Comparison of ENCODE assay signal across 8 cellular contexts in the genomic region with DNA sequence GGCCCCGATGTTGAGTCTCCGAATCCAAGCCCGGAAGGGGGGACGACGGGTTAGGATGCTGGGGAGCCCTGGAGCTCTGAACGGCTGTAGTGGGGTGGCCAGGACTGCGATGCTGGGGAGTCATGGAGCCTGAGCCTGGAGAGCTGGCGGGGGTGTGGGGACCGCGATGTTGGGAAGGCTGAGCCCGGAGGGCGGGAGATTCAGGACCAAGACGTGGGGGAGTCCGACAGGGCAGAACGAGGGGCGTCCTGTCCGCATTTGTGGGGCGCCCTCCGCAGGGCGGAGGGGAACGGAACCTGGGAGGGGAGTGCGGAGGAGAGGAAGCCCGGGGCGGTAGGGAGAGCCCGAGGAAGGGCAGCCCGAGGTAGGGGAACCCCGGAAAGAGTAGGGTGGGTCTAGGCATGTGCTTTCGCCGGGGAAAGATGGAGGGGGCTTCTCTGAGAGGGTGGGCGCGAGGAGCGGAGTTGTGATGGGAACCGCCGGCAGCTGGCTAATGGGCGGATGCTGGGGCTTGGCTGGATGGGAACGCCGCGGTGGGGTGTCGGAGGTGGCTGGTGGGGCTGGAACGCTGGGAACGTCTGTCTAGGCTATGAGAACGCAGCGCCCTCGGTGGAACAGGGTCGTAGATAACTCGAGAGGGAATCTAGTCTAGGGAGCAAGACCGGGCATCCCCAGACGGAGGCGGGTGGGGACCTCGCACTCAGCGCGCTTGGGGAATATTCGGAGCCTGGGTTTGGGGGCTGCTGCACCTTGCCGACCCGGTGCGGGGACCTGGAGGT. TPM values are rescaled to one million over a fixed set of nuclear protein-coding genes. Genes with fewer than 3 reads are reported as not detected.
DNase-seq lines count a peak whose midpoint lies in the region; ATAC-seq and TF ChIP-seq lines count a peak whose summit lies in the region.

No MANE protein-coding gene starts in this region.

- H3K36me3 ChIP-seq in GM06990 (ENCODE audit: control insufficient read depth, insufficient read depth, low read length) (peaks cover 1% of the 10 kb centered on the region), IMR-90 (ENCODE audit: control insufficient read depth, insufficient read depth, low read length) (no peaks in the 10 kb centered on the region), mesenchymal stem cell (ENCODE audit: control insufficient read depth in 1 of 2, insufficient read depth in 2 of 2, low read depth in 1 of 2, low read length in 2 of 2) (no peaks in the 10 kb centered on the region)

- WGBS in IMR-90 (ENCODE audit: extremely low coverage in 2 of 2, insufficient read length in 1 of 2), 2 experiments: 3% methylated on average over 25 of the region's 56 CpGs; no CpG with 5 or more reads in 1 of the 2 experiments
- 1% methylated on average over 56 of the region's 56 CpGs for WGBS in mesenchymal stem cell

- H3K9me3 ChIP-seq in IMR-90 (ENCODE audit: control insufficient read depth, insufficient read depth, low read length) (no peaks in the 10 kb centered on the region), mesenchymal stem cell (ENCODE audit: control insufficient read depth, low read length) (no peaks in the 10 kb centered on the region)

- DNase-seq in GM06990 (ENCODE audit: extremely low read depth, insufficient read length) (peak; percentile 74), IMR-90 (no peak), dorsolateral prefrontal cortex (peak; percentile 25 to 72 (median 45)), mesenchymal stem cell (peak; percentile 38), T1000 (lab: John Stamatoyannopoulos, UW) (no peak)
- DNase-seq in stimulated activated CD8-positive, alpha-beta memory T cell treated with anti-CD3 and anti-CD28 coated beads, Interleukin-15, amount 100 ng/mL, for 48 hours (ENCODE audit: low read depth in 2 of 2): peak; percentile 19 to 26

- peaks cover 0 to 15% of the 10 kb centered on the region in 2 experiments; a peak in 2 of 4 replicates for H3K79me1 ChIP-seq in IMR-90 (ENCODE audit: low read depth in 1 of 2, low read length in 2 of 2)
- peaks cover 19% of the 10 kb centered on the region for H3K79me1 ChIP-seq in mesenchymal stem cell (replicated peaks; ENCODE audit: low read length, poor library complexity, severe bottlenecking)

- H3K4ac ChIP-seq in IMR-90 (ENCODE audit: low read depth, low read length) (no peak overlapping the region; the same call in 1 of the 2 replicates), mesenchymal stem cell (ENCODE audit: low read depth in 1 of 2, low read length in 2 of 2) (peak overlapping the region in 1 of 2 experiments; percentile 7)

- H4K5ac ChIP-seq in IMR-90 (ENCODE audit: low read depth, low read length): no peak overlapping the region

- H2AK5ac ChIP-seq in IMR-90 (ENCODE audit: low read depth, low read length) (no peak overlapping the region), mesenchymal stem cell (ENCODE audit: low read length, severe bottlenecking) (no peak overlapping the region)

- H3K14ac ChIP-seq in IMR-90 (replicated peaks; ENCODE audit: low read depth, low read length) (peak overlapping the region; percentile 73), mesenchymal stem cell (ENCODE audit: low read length in 2 of 2) (no peak overlapping the region)

- no peak overlapping the region for H2BK12ac ChIP-seq in mesenchymal stem cell (ENCODE audit: low read length in 2 of 2)

- no peaks in the 10 kb centered on the region; the same call in 1 of the 2 replicates for H4K20me1 ChIP-seq in IMR-90 (ENCODE audit: insufficient read depth, low read length)

- H2AFZ ChIP-seq in IMR-90 (replicated peaks; ENCODE audit: low read length, poor library complexity) (peak overlapping the region; percentile 90), mesenchymal stem cell (ENCODE audit: low read depth, low read length) (peak overlapping the region; percentile 46)

- TF ChIP-seq RAD21 in IMR-90 (IDR thresholded peaks at IDR 0.05; ENCODE audit: low read length): no peak

- no TSS peak for BruUV-seq in IMR-90 (replicated peaks; lab: Mats Ljungman, UMichigan)

- peak overlapping the region; percentile 12 for H3K23ac ChIP-seq in IMR-90 (ENCODE audit: low read depth, low read length)
- H3K23ac ChIP-seq in mesenchymal stem cell (ENCODE audit: low read length in 2 of 2): peak overlapping the region in 1 of 2 experiments; percentile 0

- ATAC-seq in GM21526 (IDR thresholded peaks at IDR 0.05; ENCODE audit: low FRiP score, unreplicated experiment) (peak; percentile 40), IMR-90 (ENCODE audit: low read depth) (peak; percentile 60)

- no peak overlapping the region; the same call in 1 of the 2 replicates for H3K18ac ChIP-seq in IMR-90 (ENCODE audit: low read depth, low read length)
- H3K18ac ChIP-seq in mesenchymal stem cell (ENCODE audit: low read depth in 1 of 2, low read length in 2 of 2): peak overlapping the region; percentile 70 to 88

- TF ChIP-seq CTCF in GM06990 (IDR thresholded peaks at IDR 0.05; ENCODE audit: insufficient read depth, low read length, poor library complexity, severe bottlenecking) (peak; percentile 58), IMR-90 (conservative IDR thresholded peaks at IDR 0.05; ENCODE audit: low read depth, low read length) (no peak), WI38 (IDR thresholded peaks at IDR 0.05; ENCODE audit: low read depth, low read length) (no peak), dorsolateral prefrontal cortex (IDR thresholded peaks at IDR 0.05 in 54 of 56, conservative IDR thresholded peaks at IDR 0.05 in 2 of 56; ENCODE audit: low read depth in 1 of 56, partially characterized antibody in 56 of 56) (peak in 15 of 56 donors; percentile 3 to 33 (median 15))

- peaks cover 3% of the 10 kb centered on the region for H3K9me1 ChIP-seq in IMR-90 (ENCODE audit: insufficient read depth, low read length)

- in situ Hi-C loops in IMR-90 (cut with MboI; ENCODE audit: low sequenced_read_pairs): no loop called here

- no peak for TF ChIP-seq POLR2A in IMR-90 (IDR thresholded peaks at IDR 0.05; ENCODE audit: low read depth, low read length)

- peak overlapping the region; percentile 10; the same call in 1 of the 2 replicates for H3K56ac ChIP-seq in IMR-90 (ENCODE audit: extremely low read depth, insufficient read depth, low read length)

- H3K27ac ChIP-seq in IMR-90 (ENCODE audit: insufficient read depth, low read length) (peak overlapping the region; percentile 43), dorsolateral prefrontal cortex (peak overlapping the region; percentile 83 to 99 (median 97)), mesenchymal stem cell (ENCODE audit: low read length, poor library complexity, severe bottlenecking) (no peak overlapping the region)

- no peaks in the 10 kb centered on the region for H3K27me3 ChIP-seq in GM06990 (replicated peaks; ENCODE audit: control insufficient read depth, insufficient read depth, low read length)
- no peaks in the 10 kb centered on the region for H3K27me3 ChIP-seq in IMR-90 (ENCODE audit: control insufficient read depth, insufficient read depth, low read length)
- H3K27me3 ChIP-seq in dorsolateral prefrontal cortex: no peaks in the 10 kb centered on the region
- H3K27me3 ChIP-seq in mesenchymal stem cell (ENCODE audit: control insufficient read depth in 1 of 2, insufficient read depth in 1 of 2, low read length in 2 of 2): peaks cover 0 to 3% of the 10 kb centered on the region in 2 experiments

- peaks cover 15% of the 10 kb centered on the region for H3K4me1 ChIP-seq in IMR-90 (ENCODE audit: control insufficient read depth, insufficient read depth, low read length)
- peaks cover 10% of the 10 kb centered on the region for H3K4me1 ChIP-seq in mesenchymal stem cell (ENCODE audit: control insufficient read depth, insufficient read depth, low read depth, low read length)

- POLR2A ChIA-PET in IMR-90 (lab: Charles Lee; ENCODE audit: unreplicated experiment): no interaction called here

- H2BK5ac ChIP-seq in IMR-90 (ENCODE audit: low read depth, low read length, poor library complexity, severe bottlenecking) (no peak overlapping the region), mesenchymal stem cell (ENCODE audit: low read depth, low read length, poor library complexity, severe bottlenecking) (no peak overlapping the region)

- dilution Hi-C loops in IMR-90 (cut with HindIII; ENCODE audit: low sequenced_read_pairs, unreplicated experiment): no loop called here

- H4K91ac ChIP-seq in IMR-90 (ENCODE audit: insufficient read depth, low read depth, low read length): peak overlapping the region; percentile 43; the same call in 1 of the 2 replicates
- no peak overlapping the region for H4K91ac ChIP-seq in mesenchymal stem cell (ENCODE audit: low read length)

- no peak overlapping the region for H2BK20ac ChIP-seq in IMR-90 (ENCODE audit: low read depth, low read length)

- intact Hi-C loops in IMR-90 (cut with micrococcal nuclease) (loop anchor here (2.0 kb wide), 1 partner anchor 76 kb away; no protein-coding TSS in a partner anchor), dorsolateral prefrontal cortex (cut with DNase I) (loop anchor here (1.0 to 10.0 kb wide), 5 partner anchors 35 to 77 kb away; no protein-coding TSS in a partner anchor)

- H2BK120ac ChIP-seq in IMR-90 (ENCODE audit: low read depth, low read length) (no peak overlapping the region), mesenchymal stem cell (ENCODE audit: low read depth, low read length) (no peak overlapping the region)

- H2BK15ac ChIP-seq in IMR-90 (ENCODE audit: low read depth, low read length) (no peak overlapping the region), mesenchymal stem cell (ENCODE audit: low read depth, poor library complexity, severe bottlenecking) (peak overlapping the region; percentile 63)

- H3K9ac ChIP-seq in IMR-90 (ENCODE audit: low read depth, low read length) (peak overlapping the region; percentile 62), mesenchymal stem cell (ENCODE audit: low read length) (peak overlapping the region; percentile 84)

- peak overlapping the region; percentile 84 for H2AK9ac ChIP-seq in IMR-90 (replicated peaks; ENCODE audit: low read depth, low read length, poor library complexity)

- peak overlapping the region; percentile 90 for H3K4me2 ChIP-seq in IMR-90 (ENCODE audit: low read depth, low read length)
- peak overlapping the region; percentile 93 for H3K4me2 ChIP-seq in mesenchymal stem cell (ENCODE audit: low read length, poor library complexity, severe bottlenecking)

- CTCF ChIA-PET in IMR-90 (lab: Yijun Ruan, JAX): interaction anchor here (1.0 to 2.1 kb wide), 5 partner anchors 12 to 91 kb away, joined by 3 to 6 read pairs (median 4); no protein-coding TSS in a partner anchor

- H4K8ac ChIP-seq in IMR-90 (ENCODE audit: low read depth in 2 of 2, low read length in 2 of 2) (peak overlapping the region in 1 of 2 experiments; percentile 24; a peak in 2 of 4 replicates), mesenchymal stem cell (ENCODE audit: low read length) (peak overlapping the region; percentile 19)

- H3K4me3 ChIP-seq in GM06990 (replicated peaks; ENCODE audit: low read depth, low read length) (peak overlapping the region; percentile 78), IMR-90 (ENCODE audit: insufficient read depth, low read depth, low read length) (peak overlapping the region; percentile 86), WI38 (ENCODE audit: low read depth, low read length) (peak overlapping the region; percentile 67), dorsolateral prefrontal cortex (peak overlapping the region; percentile 67 to 100 (median 93)), mesenchymal stem cell (ENCODE audit: insufficient read depth in 1 of 2, low read depth in 1 of 2, low read length in 2 of 2) (peak overlapping the region; percentile 85 to 90)

RNA-seq across cellular contexts. Expression of a gene that starts 0.7 kb away (rescaled TPM):
- total RNA-seq in IMR-90 (2012; rRNA removed) (1.6 and 1.7 TPM in 2 replicates), dorsolateral prefrontal cortex (100 to 1,000 TPM in 46 of 120 experiments, 10 to 100 TPM in 74; 40.1 to 180 (median 87.5) TPM)
- polyA plus RNA-seq in IMR-90 (2012; rRNA removed): 1.1 and 1.4 TPM in 2 replicates
- 0.68 and 1.2 TPM in 2 replicates for polyA plus RNA-seq in IMR-90 (2012; cell fraction: cytosol; rRNA removed)
- polyA plus RNA-seq in IMR-90 (2012; cell fraction: nucleus; rRNA removed; ENCODE audit: low replicate concordance): 0.37 and 0.42 TPM in 2 replicates
- 2.3 TPM for polyA plus RNA-seq in mesenchymal stem cell (2013, experiment 1 of 2)
- polyA plus RNA-seq in mesenchymal stem cell (2013, experiment 2 of 2): 2.4 TPM

RNA-seq across cellular contexts. Expression of a gene that starts 57.5 kb away (rescaled TPM):
- 14.0 and 14.7 TPM in 2 replicates for total RNA-seq in IMR-90 (2012; rRNA removed)
- 17.6 and 23.0 TPM in 2 replicates for polyA plus RNA-seq in IMR-90 (2012; rRNA removed)
- polyA plus RNA-seq in IMR-90 (2012; cell fraction: cytosol; rRNA removed): 3.1 and 5.1 TPM in 2 replicates
- 39.6 and 135 TPM in 2 replicates for polyA plus RNA-seq in IMR-90 (2012; cell fraction: nucleus; rRNA removed; ENCODE audit: low replicate concordance)
- 10 to 100 TPM; 18.1 to 39.8 (median 27.3) TPM for total RNA-seq in dorsolateral prefrontal cortex
- polyA plus RNA-seq in mesenchymal stem cell (2013, experiment 1 of 2): 12.4 TPM
- polyA plus RNA-seq in mesenchymal stem cell (2013, experiment 2 of 2): 12.0 TPM

Comparison
In these comparisons a context has a peak if more than half of its experiments do, and no peak if none do; other contexts are left out.
1. DNase-seq: peak in GM06990 (single experiment), dorsolateral prefrontal cortex (10 of 10), mesenchymal stem cell (single experiment) and stimulated activated CD8-positive, alpha-beta memory T cell treated with anti-CD3 and anti-CD28 coated beads, Interleukin-15, amount 100 ng/mL, for 48 hours (2 of 2); none in IMR-90 (single experiment) and T1000 (single experiment).
2. RNA of a gene that starts 0.7 kb away (total RNA-seq): 40.1 to 180 TPM in dorsolateral prefrontal cortex; 1.6 to 1.7 TPM in IMR-90; every median in the first group is over 10 times any median in the second.
3. Peak in every context shown above with its lines, with median percentiles within 50 percentile points of each other: H3K4me3 ChIP-seq.